Comparison of ENCODE assay signal across 25 cellular contexts in genomic region chr10:122288917-122289316, GRCh38. TPM values are rescaled to one million over a fixed set of nuclear protein-coding genes. Genes with fewer than 3 reads are reported as not detected.
"Had no signal": no experiment of that assay in that cellular context is flagged by ENCODE, and none has a peak within 500 bp of the region (broad histone marks: within the 10 kb centered on the region; RNA-seq: fewer than 3 reads in every experiment).

No MANE protein-coding gene starts in this region.

- H3K27me3 ChIP-seq: hepatocyte, pancreas, tibial nerve, uterus had no signal

- H3K4me1 ChIP-seq: pancreas, prostate gland, spleen, uterus had no signal

- ATAC-seq: naive thymus-derived CD8-positive, alpha-beta T cell; pancreas; right cardiac atrium; sciatic nerve; stimulated activated effector memory CD8-positive, alpha-beta T cell treated with anti-CD3 and anti-CD28 coated beads, Interleukin-12 subunit alpha, Interleukin-12 subunit beta, amount 100 ng/mL, for 72 hours had no signal

- DNase-seq: islet precursor cell; left ventricle myocardium inferior; mesendoderm; naive thymus-derived CD8-positive, alpha-beta T cell; nucleus accumbens; pancreas; retina; right cardiac atrium; small intestine; spleen; stimulated activated CD4-positive, alpha-beta T cell treated with anti-CD3 and anti-CD28 coated beads, Interleukin-4, amount 100 ng/mL, for 24 hours; stimulated activated naive CD4-positive, alpha-beta T cell; substantia nigra; uterus had no signal

- H2AFZ ChIP-seq: hepatocyte had no signal

- H3K4me3 ChIP-seq: hepatocyte, left ventricle myocardium inferior, lung, pancreas, prostate gland, spleen, tibial nerve, uterus had no signal

- H3K79me2 ChIP-seq: hepatocyte had no signal

- H3K9me3 ChIP-seq: left ventricle myocardium inferior, pancreas, prostate gland, spleen, tibial nerve, uterus had no signal

- H3K4me2 ChIP-seq: hepatocyte had no signal

- H3K27ac ChIP-seq: hepatocyte, left ventricle myocardium inferior, pancreas, prostate gland, spleen, tibial nerve, uterus had no signal

- H3K36me3 ChIP-seq: left ventricle myocardium inferior, pancreas, prostate gland, spleen, tibial nerve, uterus had no signal

RNA-seq across cellular contexts. Expression of gene BTBD16, which starts 17.8 kb away (rescaled TPM):
- total RNA-seq: left ventricle myocardium inferior; mesothelial cell of epicardium; mononuclear cell; naive thymus-derived CD8-positive, alpha-beta T cell; neural crest cell; osteoblast; spleen; temporal lobe had no signal
- polyA plus RNA-seq: naive thymus-derived CD8-positive, alpha-beta T cell; right cardiac atrium had no signal
